ENCODE assay signal across 8 cellular contexts in the genomic region with DNA sequence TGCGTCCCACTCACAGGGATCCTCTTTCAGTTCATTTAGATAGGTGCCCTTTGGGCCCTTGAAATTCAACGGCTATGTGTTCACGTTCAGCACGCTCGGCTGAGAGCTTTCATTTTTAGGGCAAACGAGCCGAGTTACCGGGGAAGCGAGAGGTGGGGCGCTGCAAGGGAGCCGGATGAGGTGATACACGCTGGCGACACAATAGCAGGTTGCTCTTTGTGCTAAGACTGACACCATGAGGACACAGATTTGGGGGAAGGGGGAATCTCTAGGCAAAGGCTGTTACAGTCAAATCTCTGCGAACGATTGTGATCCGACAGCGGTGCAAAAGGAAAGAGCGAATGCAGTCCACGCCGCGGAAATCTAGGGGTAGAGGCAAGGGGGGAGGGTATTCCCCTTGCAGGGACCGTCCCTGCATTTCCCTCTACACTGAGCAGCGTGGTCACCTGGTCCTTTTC.
DNase-seq lines count a peak whose midpoint lies in the region; ATAC-seq and TF ChIP-seq lines count a peak whose summit lies in the region.

No MANE protein-coding gene starts in this region.

- no peak for TF ChIP-seq CTCF in astrocyte of the spinal cord (IDR thresholded peaks at IDR 0.05; ENCODE audit: low read depth, low read length)

- peaks cover 10% of the 10 kb centered on the region for H3K4me1 ChIP-seq in stomach smooth muscle (ENCODE audit: control insufficient read depth, insufficient read depth, low read length)

- peak; percentile 38 for DNase-seq in activated CD8-positive, alpha-beta memory T cell treated with anti-CD3 and anti-CD28 coated beads, Interleukin-2, amount 50 U/mL, for 1 hour (ENCODE audit: extremely low read depth)
- DNase-seq in activated CD8-positive, alpha-beta memory T cell treated with anti-CD3 and anti-CD28 coated beads, Interleukin-2, amount 50 U/mL, for 48 hours = no peak
- DNase-seq in NOMO-1 treated with DMSO at 0.1 percent for 48 hours (lab: John Stamatoyannopoulos, UW; ENCODE audit: unreplicated experiment) (peak; percentile 60), astrocyte of the spinal cord (ENCODE audit: low read depth, low spot score) (no peak), KG1 (lab: John Stamatoyannopoulos, UW) (no peak)

- in situ Hi-C loops in astrocyte of the spinal cord (cut with HindIII; ENCODE audit: low sequenced_read_pairs) = no loop called here

- H3K9me3 ChIP-seq in stomach smooth muscle (ENCODE audit: control insufficient read depth in 2 of 2, low read length in 2 of 2) = no peaks in the 10 kb centered on the region

- peak overlapping the region; percentile 73 to 83 for H3K9ac ChIP-seq in stomach smooth muscle (ENCODE audit: low read length in 2 of 2)

- H3K27ac ChIP-seq in layer of hippocampus (ENCODE audit: low read depth, low read length) (peak overlapping the region; percentile 95), stomach smooth muscle (ENCODE audit: low read length) (peak overlapping the region; percentile 84)

- peak overlapping the region; percentile 85 for H3K4me3 ChIP-seq in astrocyte of the spinal cord (ENCODE audit: low read depth, low read length)
- H3K4me3 ChIP-seq in stomach smooth muscle (ENCODE audit: low read length in 2 of 2) = peak overlapping the region; percentile 93 to 97

- peak; percentile 13 for ATAC-seq in HG02571 (IDR thresholded peaks at IDR 0.05; ENCODE audit: unreplicated experiment)

- no peaks in the 10 kb centered on the region for H3K36me3 ChIP-seq in stomach smooth muscle (ENCODE audit: control insufficient read depth in 2 of 2, insufficient read depth in 2 of 2, low read length in 2 of 2)

- H3K27me3 ChIP-seq in layer of hippocampus (ENCODE audit: control insufficient read depth, insufficient read depth, low read length) (no peaks in the 10 kb centered on the region), stomach smooth muscle (ENCODE audit: control insufficient read depth in 1 of 2, insufficient read depth in 2 of 2, low read length in 2 of 2) (no peaks in the 10 kb centered on the region)

Comparison
In these comparisons a context has a peak if more than half of its experiments do, and no peak if none do; other contexts are left out.
1. DNase-seq: peak in activated CD8-positive, alpha-beta memory T cell treated with anti-CD3 and anti-CD28 coated beads, Interleukin-2, amount 50 U/mL, for 1 hour (single experiment) and NOMO-1 treated with DMSO at 0.1 percent for 48 hours (single experiment); none in activated CD8-positive, alpha-beta memory T cell treated with anti-CD3 and anti-CD28 coated beads, Interleukin-2, amount 50 U/mL, for 48 hours (single experiment), astrocyte of the spinal cord (single experiment) and KG1 (single experiment).